ENCODE assay signal across 10 cellular contexts in genomic region chr1:69569281-69569970, GRCh38. TPM values are rescaled to one million over a fixed set of nuclear protein-coding genes. Genes with fewer than 3 reads are reported as not detected.
DNase-seq lines count a peak whose midpoint lies in the region; FAIRE-seq and TF ChIP-seq lines count a peak whose summit lies in the region.
"Had no signal": no experiment of that assay in that cellular context is flagged by ENCODE, and none has a peak within 500 bp of the region (broad histone marks: within the 10 kb centered on the region; RNA-seq: fewer than 3 reads in every experiment).

No MANE protein-coding gene starts in this region.

- no peaks in the 10 kb centered on the region for H3K9me3 Mint-ChIP-seq in activated naive CD4-positive, alpha-beta T cell treated with anti-CD3 and anti-CD28 coated beads, Interleukin-2, amount 10 ng/mL, durations not matched to agents 7 days and 5 days

- peaks cover 47% of the 10 kb centered on the region for H3K27me3 Mint-ChIP-seq in activated naive CD4-positive, alpha-beta T cell treated with anti-CD3 and anti-CD28 coated beads, Interleukin-2, amount 10 ng/mL, durations not matched to agents 7 days and 5 days

- H3K27ac ChIP-seq in thyroid gland: peak overlapping the region in 2 of 3 donors; percentile 17 to 45

- H3K36me3 ChIP-seq in thyroid gland: no peaks in the 10 kb centered on the region

- H3K27ac Mint-ChIP-seq in activated naive CD4-positive, alpha-beta T cell treated with anti-CD3 and anti-CD28 coated beads, Interleukin-2, amount 10 ng/mL, durations not matched to agents 7 days and 5 days: no peak overlapping the region
- H3K27ac Mint-ChIP-seq: stimulated activated effector memory CD8-positive, alpha-beta T cell treated with anti-CD3 and anti-CD28 coated beads, Interleukin-12 subunit alpha, Interleukin-12 subunit beta, amount 100 ng/mL, for 72 hours had no signal

- intact Hi-C loops in thyroid gland (cut with DNase I): no loop called here

- in situ Hi-C loops in astrocyte of the spinal cord (cut with HindIII; ENCODE audit: low sequenced_read_pairs): no loop called here

- no peak for FAIRE-seq in RCC 7860 (lab: Jason Lieb, UNC)

- 1 to 3% methylated on average over 26 of the region's 26 CpGs for WGBS in thyroid gland, 2 donors

- CTCF ChIA-PET in activated naive CD4-positive, alpha-beta T cell treated with anti-CD3 and anti-CD28 coated beads, Interleukin-2, amount 10 ng/mL, durations not matched to agents 7 days and 5 days (lab: Charles Lee): no interaction called here

- H3K4me3 ChIP-seq in astrocyte of the spinal cord (ENCODE audit: low read depth, low read length) (peak overlapping the region; percentile 12), thyroid gland (replicated peaks in 1 of 3) (peak overlapping the region; percentile 10 to 71 (median 56))

- DNase-seq in activated naive CD4-positive, alpha-beta T cell treated with anti-CD3 and anti-CD28 coated beads, Interleukin-2, amount 50 U/mL, for 16 hours: peak; percentile 11
- no peak for DNase-seq in activated naive CD4-positive, alpha-beta T cell treated with anti-CD3 and anti-CD28 coated beads, Interleukin-2, amount 10 ng/mL, durations not matched to agents 7 days and 5 days
- no peak for DNase-seq in astrocyte of the spinal cord (ENCODE audit: low read depth, low spot score)
- peak; percentile 18 for DNase-seq in medulla oblongata (ENCODE audit: extremely low spot score)
- peak; percentile 27 to 31 for DNase-seq in thyroid gland
- DNase-seq in SHP77 treated with DMSO at 0.1 percent for 48 hours (lab: John Stamatoyannopoulos, UW): no peak
- DNase-seq in RCC 7860 (ENCODE audit: low spot score): no peak
- no peak for DNase-seq in effector CD8-positive, alpha-beta T cell (lab: John Stamatoyannopoulos, UW)
- DNase-seq: NCI-H187 had no signal

- H3K27me3 ChIP-seq in thyroid gland: no peaks in the 10 kb centered on the region

- TF ChIP-seq CTCF in astrocyte of the spinal cord (IDR thresholded peaks at IDR 0.05; ENCODE audit: low read depth, low read length) (no peak), thyroid gland (IDR thresholded peaks at IDR 0.05) (no peak)

- H3K36me3 Mint-ChIP-seq in activated naive CD4-positive, alpha-beta T cell treated with anti-CD3 and anti-CD28 coated beads, Interleukin-2, amount 10 ng/mL, durations not matched to agents 7 days and 5 days: peaks cover 1% of the 10 kb centered on the region

- TF ChIP-seq POLR2A in thyroid gland (IDR thresholded peaks at IDR 0.05): no peak

- no peaks in the 10 kb centered on the region for H3K9me3 ChIP-seq in thyroid gland

- H3K4me3 Mint-ChIP-seq in activated naive CD4-positive, alpha-beta T cell treated with anti-CD3 and anti-CD28 coated beads, Interleukin-2, amount 10 ng/mL, durations not matched to agents 7 days and 5 days: no peak overlapping the region
- H3K4me3 Mint-ChIP-seq: stimulated activated effector memory CD8-positive, alpha-beta T cell treated with anti-CD3 and anti-CD28 coated beads, Interleukin-12 subunit alpha, Interleukin-12 subunit beta, amount 100 ng/mL, for 72 hours had no signal

- H3K4me1 Mint-ChIP-seq in activated naive CD4-positive, alpha-beta T cell treated with anti-CD3 and anti-CD28 coated beads, Interleukin-2, amount 10 ng/mL, durations not matched to agents 7 days and 5 days: peaks cover 8% of the 10 kb centered on the region
- H3K4me1 Mint-ChIP-seq: stimulated activated effector memory CD8-positive, alpha-beta T cell treated with anti-CD3 and anti-CD28 coated beads, Interleukin-12 subunit alpha, Interleukin-12 subunit beta, amount 100 ng/mL, for 72 hours had no signal

- peaks cover 0 to 4% of the 10 kb centered on the region in 2 donors for H3K4me1 ChIP-seq in thyroid gland

RNA-seq across cellular contexts. Expression of gene LRRC7, which starts 1.7 kb away (rescaled TPM):
- total RNA-seq in thyroid gland: 10 to 100 TPM in 3 of 4 donors, 1 to 10 TPM in 1; 7.9 to 31.7 (median 18.7) TPM

Comparison
In these comparisons a context has a peak if more than half of its experiments do, and no peak if none do; other contexts are left out.
1. DNase-seq: peak in activated naive CD4-positive, alpha-beta T cell treated with anti-CD3 and anti-CD28 coated beads, Interleukin-2, amount 50 U/mL, for 16 hours (single experiment), medulla oblongata (single experiment) and thyroid gland (2 of 2); none in activated naive CD4-positive, alpha-beta T cell treated with anti-CD3 and anti-CD28 coated beads, Interleukin-2, amount 10 ng/mL, durations not matched to agents 7 days and 5 days (single experiment), astrocyte of the spinal cord (single experiment), SHP77 treated with DMSO at 0.1 percent for 48 hours (single experiment), RCC 7860 (single experiment) and effector CD8-positive, alpha-beta T cell (single experiment).